Comparison of ENCODE assay signal across 8 cellular contexts in genomic region chr4:16646459-16646858, GRCh38.
"Had no signal": no experiment of that assay in that cellular context is flagged by ENCODE, and none has a peak within 500 bp of the region (broad histone marks: within the 10 kb centered on the region; RNA-seq: fewer than 3 reads in every experiment).

No MANE protein-coding gene starts in this region.

- H3K4me3 Mint-ChIP-seq: IgD-negative memory B cell had no signal

- H3K4me1 Mint-ChIP-seq: IgD-negative memory B cell had no signal

- H3K27me3 Mint-ChIP-seq: IgD-negative memory B cell had no signal

- H3K4me2 ChIP-seq: KMS-11 had no signal

- H3K4me3 ChIP-seq: K562 had no signal

- FAIRE-seq: HTR-8/SVneo, K562 had no signal

- H3K36me3 Mint-ChIP-seq: IgD-negative memory B cell had no signal

- ATAC-seq: K562 had no signal

- DNase-seq: IMR-90, KBM-7, KG1 had no signal

- H3K9ac ChIP-seq: KMS-11 had no signal

- H3K27ac ChIP-seq: HL-60, KMS-11 had no signal

- H3K27ac Mint-ChIP-seq: IgD-negative memory B cell had no signal
